Comparison of ENCODE assay signal across 1 cellular context in the genomic region with DNA sequence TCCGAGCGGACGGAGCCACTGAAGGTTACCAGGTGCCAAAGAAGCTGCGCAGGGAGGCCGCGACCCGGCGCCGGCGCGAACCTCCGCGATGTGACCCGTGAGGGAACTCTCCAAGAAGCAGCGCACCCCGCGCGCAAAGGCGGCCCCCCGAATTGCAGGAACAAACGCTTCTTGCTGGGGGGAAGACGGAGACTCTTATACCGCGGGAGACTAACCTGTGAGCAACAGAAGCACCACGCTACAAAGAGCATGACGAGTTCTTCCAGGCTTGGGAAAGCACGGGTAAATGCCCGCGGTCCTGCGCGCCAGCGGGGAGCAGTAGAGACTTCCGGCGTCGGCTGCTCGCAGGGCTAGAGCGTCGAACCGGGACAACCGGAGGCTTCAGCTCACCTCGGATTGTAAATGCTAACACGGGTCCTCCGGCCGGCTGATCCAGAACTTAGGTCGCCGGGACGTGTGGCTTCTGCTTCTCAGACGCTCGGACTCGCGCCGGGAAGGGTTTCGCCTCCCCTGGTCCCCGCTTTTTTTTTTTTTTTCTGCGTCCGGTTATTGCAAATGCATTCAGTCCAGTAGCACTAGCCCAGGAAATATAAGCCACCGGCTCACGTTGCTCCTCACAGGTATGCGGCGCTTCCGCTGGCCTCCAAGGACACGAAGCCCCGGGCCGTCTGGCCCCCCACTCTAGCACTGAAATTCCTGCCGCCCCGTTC.
TF ChIP-seq lines count a peak whose summit lies in the region.

A gene with protein sequence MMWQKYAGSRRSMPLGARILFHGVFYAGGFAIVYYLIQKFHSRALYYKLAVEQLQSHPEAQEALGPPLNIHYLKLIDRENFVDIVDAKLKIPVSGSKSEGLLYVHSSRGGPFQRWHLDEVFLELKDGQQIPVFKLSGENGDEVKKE (minus strand): TSS at position 310 of the 710 bp plus-strand sequence. CDS start 80,909 bp downstream, outside the sequence.

TF ChIP-seq in HEK293, 187 proteins besides CTCF, POLR2A, EP300 and RAD21 (continued from another document):
- TF ChIP-seq ZNF677 (tag by site-specific recombination; IDR thresholded peaks at IDR 0.05) (no peak), ZBTB1 (tag by site-specific recombination; IDR thresholded peaks at IDR 0.05) (no peak), ZNF629 (tag by site-specific recombination; IDR thresholded peaks at IDR 0.05) (peak; percentile 82), ZXDB (tag by site-specific recombination; IDR thresholded peaks at IDR 0.05) (peak; percentile 87), ZNF658 (tag by site-specific recombination; IDR thresholded peaks at IDR 0.05) (no peak), SP2 (tag by site-specific recombination; IDR thresholded peaks at IDR 0.05) (peak; percentile 67), ZFP69B (tag by site-specific recombination; IDR thresholded peaks at IDR 0.05) (peak; percentile 72; the same call in 1 of the 2 replicates), ZNF785 (tag by site-specific recombination; IDR thresholded peaks at IDR 0.05) (no peak), SCRT2 (tag by site-specific recombination; IDR thresholded peaks at IDR 0.05) (peak; percentile 53), ZBTB20 (tag by site-specific recombination; IDR thresholded peaks at IDR 0.05) (peak; percentile 67; the same call in 1 of the 2 replicates), ZSCAN23 (tag by site-specific recombination; IDR thresholded peaks at IDR 0.05) (0 out of 2 replicates have a peak, but pooled peaks have one; percentile 26), ZNF324 (tag by site-specific recombination; IDR thresholded peaks at IDR 0.05) (peak; percentile 62; the same call in 1 of the 2 replicates), MYNN (tag by site-specific recombination; IDR thresholded peaks at IDR 0.05; ENCODE audit: borderline replicate concordance) (no peak), ZNF843 (tag by site-specific recombination; IDR thresholded peaks at IDR 0.05) (peak; percentile 75), ZSCAN16 (tag by site-specific recombination; IDR thresholded peaks at IDR 0.05) (0 out of 2 replicates have a peak, but pooled peaks have one; percentile 8), ZNF621 (tag by site-specific recombination; IDR thresholded peaks at IDR 0.05) (no peak), ZNF335 (tag by site-specific recombination; conservative IDR thresholded peaks at IDR 0.05) (peak; percentile 98), GLIS2 (tag by site-specific recombination; IDR thresholded peaks at IDR 0.05) (peak; percentile 15; the same call in 1 of the 2 replicates), ZBTB21 (tag by site-specific recombination; IDR thresholded peaks at IDR 0.05) (peak; percentile 59; the same call in 1 of the 2 replicates), ZFP3 (tag by site-specific recombination; IDR thresholded peaks at IDR 0.05; ENCODE audit: low read depth) (no peak), ZNF660 (tag by site-specific recombination; IDR thresholded peaks at IDR 0.05) (peak; percentile 89), ZNF2 (tag by site-specific recombination; IDR thresholded peaks at IDR 0.05) (peak; percentile 76), ZNF521 (tag by site-specific recombination; IDR thresholded peaks at IDR 0.05) (no peak)
- TF ChIP-seq, protein P1, sequence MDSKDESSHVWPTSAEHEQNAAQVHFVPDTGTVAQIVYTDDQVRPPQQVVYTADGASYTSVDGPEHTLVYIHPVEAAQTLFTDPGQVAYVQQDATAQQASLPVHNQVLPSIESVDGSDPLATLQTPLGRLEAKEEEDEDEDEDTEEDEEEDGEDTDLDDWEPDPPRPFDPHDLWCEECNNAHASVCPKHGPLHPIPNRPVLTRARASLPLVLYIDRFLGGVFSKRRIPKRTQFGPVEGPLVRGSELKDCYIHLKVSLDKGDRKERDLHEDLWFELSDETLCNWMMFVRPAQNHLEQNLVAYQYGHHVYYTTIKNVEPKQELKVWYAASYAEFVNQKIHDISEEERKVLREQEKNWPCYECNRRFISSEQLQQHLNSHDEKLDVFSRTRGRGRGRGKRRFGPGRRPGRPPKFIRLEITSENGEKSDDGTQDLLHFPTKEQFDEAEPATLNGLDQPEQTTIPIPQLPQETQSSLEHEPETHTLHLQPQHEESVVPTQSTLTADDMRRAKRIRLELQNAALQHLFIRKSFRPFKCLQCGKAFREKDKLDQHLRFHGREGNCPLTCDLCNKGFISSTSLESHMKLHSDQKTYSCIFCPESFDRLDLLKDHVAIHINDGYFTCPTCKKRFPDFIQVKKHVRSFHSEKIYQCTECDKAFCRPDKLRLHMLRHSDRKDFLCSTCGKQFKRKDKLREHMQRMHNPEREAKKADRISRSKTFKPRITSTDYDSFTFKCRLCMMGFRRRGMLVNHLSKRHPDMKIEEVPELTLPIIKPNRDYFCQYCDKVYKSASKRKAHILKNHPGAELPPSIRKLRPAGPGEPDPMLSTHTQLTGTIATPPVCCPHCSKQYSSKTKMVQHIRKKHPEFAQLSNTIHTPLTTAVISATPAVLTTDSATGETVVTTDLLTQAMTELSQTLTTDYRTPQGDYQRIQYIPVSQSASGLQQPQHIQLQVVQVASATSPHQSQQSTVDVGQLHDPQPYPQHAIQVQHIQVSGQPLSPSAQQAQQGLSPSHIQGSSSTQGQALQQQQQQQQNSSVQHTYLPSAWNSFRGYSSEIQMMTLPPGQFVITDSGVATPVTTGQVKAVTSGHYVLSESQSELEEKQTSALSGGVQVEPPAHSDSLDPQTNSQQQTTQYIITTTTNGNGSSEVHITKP (tag by site-specific recombination; IDR thresholded peaks at IDR 0.05), result peak; percentile 56
- TF ChIP-seq, protein P2, sequence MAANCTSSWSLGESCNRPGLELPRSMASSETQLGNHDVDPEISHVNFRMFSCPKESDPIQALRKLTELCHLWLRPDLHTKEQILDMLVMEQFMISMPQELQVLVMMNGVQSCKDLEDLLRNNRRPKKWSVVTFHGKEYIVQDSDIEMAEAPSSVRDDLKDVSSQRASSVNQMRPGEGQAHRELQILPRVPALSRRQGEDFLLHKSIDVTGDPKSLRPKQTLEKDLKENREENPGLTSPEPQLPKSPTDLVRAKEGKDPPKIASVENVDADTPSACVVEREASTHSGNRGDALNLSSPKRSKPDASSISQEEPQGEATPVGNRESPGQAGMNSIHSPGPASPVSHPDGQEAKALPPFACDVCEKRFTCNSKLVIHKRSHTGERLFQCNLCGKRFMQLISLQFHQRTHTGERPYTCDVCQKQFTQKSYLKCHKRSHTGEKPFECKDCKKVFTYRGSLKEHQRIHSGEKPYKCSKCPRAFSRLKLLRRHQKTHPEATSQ (tag by site-specific recombination; IDR thresholded peaks at IDR 0.05), result peak; percentile 57; the same call in 1 of the 2 replicates
- TF ChIP-seq, protein P3, sequence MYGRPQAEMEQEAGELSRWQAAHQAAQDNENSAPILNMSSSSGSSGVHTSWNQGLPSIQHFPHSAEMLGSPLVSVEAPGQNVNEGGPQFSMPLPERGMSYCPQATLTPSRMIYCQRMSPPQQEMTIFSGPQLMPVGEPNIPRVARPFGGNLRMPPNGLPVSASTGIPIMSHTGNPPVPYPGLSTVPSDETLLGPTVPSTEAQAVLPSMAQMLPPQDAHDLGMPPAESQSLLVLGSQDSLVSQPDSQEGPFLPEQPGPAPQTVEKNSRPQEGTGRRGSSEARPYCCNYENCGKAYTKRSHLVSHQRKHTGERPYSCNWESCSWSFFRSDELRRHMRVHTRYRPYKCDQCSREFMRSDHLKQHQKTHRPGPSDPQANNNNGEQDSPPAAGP (tag by site-specific recombination; IDR thresholded peaks at IDR 0.05), result peak; percentile 78
- TF ChIP-seq, protein P4, sequence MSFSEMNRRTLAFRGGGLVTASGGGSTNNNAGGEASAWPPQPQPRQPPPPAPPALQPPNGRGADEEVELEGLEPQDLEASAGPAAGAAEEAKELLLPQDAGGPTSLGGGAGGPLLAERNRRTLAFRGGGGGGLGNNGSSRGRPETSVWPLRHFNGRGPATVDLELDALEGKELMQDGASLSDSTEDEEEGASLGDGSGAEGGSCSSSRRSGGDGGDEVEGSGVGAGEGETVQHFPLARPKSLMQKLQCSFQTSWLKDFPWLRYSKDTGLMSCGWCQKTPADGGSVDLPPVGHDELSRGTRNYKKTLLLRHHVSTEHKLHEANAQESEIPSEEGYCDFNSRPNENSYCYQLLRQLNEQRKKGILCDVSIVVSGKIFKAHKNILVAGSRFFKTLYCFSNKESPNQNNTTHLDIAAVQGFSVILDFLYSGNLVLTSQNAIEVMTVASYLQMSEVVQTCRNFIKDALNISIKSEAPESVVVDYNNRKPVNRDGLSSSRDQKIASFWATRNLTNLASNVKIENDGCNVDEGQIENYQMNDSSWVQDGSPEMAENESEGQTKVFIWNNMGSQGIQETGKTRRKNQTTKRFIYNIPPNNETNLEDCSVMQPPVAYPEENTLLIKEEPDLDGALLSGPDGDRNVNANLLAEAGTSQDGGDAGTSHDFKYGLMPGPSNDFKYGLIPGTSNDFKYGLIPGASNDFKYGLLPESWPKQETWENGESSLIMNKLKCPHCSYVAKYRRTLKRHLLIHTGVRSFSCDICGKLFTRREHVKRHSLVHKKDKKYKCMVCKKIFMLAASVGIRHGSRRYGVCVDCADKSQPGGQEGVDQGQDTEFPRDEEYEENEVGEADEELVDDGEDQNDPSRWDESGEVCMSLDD (tag by site-specific recombination; IDR thresholded peaks at IDR 0.05), result peak; percentile 30; the same call in 1 of the 2 replicates
- TF ChIP-seq, protein P5, sequence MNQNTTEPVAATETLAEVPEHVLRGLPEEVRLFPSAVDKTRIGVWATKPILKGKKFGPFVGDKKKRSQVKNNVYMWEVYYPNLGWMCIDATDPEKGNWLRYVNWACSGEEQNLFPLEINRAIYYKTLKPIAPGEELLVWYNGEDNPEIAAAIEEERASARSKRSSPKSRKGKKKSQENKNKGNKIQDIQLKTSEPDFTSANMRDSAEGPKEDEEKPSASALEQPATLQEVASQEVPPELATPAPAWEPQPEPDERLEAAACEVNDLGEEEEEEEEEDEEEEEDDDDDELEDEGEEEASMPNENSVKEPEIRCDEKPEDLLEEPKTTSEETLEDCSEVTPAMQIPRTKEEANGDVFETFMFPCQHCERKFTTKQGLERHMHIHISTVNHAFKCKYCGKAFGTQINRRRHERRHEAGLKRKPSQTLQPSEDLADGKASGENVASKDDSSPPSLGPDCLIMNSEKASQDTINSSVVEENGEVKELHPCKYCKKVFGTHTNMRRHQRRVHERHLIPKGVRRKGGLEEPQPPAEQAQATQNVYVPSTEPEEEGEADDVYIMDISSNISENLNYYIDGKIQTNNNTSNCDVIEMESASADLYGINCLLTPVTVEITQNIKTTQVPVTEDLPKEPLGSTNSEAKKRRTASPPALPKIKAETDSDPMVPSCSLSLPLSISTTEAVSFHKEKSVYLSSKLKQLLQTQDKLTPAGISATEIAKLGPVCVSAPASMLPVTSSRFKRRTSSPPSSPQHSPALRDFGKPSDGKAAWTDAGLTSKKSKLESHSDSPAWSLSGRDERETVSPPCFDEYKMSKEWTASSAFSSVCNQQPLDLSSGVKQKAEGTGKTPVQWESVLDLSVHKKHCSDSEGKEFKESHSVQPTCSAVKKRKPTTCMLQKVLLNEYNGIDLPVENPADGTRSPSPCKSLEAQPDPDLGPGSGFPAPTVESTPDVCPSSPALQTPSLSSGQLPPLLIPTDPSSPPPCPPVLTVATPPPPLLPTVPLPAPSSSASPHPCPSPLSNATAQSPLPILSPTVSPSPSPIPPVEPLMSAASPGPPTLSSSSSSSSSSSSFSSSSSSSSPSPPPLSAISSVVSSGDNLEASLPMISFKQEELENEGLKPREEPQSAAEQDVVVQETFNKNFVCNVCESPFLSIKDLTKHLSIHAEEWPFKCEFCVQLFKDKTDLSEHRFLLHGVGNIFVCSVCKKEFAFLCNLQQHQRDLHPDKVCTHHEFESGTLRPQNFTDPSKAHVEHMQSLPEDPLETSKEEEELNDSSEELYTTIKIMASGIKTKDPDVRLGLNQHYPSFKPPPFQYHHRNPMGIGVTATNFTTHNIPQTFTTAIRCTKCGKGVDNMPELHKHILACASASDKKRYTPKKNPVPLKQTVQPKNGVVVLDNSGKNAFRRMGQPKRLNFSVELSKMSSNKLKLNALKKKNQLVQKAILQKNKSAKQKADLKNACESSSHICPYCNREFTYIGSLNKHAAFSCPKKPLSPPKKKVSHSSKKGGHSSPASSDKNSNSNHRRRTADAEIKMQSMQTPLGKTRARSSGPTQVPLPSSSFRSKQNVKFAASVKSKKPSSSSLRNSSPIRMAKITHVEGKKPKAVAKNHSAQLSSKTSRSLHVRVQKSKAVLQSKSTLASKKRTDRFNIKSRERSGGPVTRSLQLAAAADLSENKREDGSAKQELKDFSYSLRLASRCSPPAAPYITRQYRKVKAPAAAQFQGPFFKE (tag by site-specific recombination; IDR thresholded peaks at IDR 0.05; ENCODE audit: borderline replicate concordance), result no peak
- TF ChIP-seq, protein P6, sequence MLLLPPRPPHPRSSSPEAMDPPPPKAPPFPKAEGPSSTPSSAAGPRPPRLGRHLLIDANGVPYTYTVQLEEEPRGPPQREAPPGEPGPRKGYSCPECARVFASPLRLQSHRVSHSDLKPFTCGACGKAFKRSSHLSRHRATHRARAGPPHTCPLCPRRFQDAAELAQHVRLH (tag by site-specific recombination; IDR thresholded peaks at IDR 0.05), result peak; percentile 88; the same call in 1 of the 2 replicates
- TF ChIP-seq, protein P7, sequence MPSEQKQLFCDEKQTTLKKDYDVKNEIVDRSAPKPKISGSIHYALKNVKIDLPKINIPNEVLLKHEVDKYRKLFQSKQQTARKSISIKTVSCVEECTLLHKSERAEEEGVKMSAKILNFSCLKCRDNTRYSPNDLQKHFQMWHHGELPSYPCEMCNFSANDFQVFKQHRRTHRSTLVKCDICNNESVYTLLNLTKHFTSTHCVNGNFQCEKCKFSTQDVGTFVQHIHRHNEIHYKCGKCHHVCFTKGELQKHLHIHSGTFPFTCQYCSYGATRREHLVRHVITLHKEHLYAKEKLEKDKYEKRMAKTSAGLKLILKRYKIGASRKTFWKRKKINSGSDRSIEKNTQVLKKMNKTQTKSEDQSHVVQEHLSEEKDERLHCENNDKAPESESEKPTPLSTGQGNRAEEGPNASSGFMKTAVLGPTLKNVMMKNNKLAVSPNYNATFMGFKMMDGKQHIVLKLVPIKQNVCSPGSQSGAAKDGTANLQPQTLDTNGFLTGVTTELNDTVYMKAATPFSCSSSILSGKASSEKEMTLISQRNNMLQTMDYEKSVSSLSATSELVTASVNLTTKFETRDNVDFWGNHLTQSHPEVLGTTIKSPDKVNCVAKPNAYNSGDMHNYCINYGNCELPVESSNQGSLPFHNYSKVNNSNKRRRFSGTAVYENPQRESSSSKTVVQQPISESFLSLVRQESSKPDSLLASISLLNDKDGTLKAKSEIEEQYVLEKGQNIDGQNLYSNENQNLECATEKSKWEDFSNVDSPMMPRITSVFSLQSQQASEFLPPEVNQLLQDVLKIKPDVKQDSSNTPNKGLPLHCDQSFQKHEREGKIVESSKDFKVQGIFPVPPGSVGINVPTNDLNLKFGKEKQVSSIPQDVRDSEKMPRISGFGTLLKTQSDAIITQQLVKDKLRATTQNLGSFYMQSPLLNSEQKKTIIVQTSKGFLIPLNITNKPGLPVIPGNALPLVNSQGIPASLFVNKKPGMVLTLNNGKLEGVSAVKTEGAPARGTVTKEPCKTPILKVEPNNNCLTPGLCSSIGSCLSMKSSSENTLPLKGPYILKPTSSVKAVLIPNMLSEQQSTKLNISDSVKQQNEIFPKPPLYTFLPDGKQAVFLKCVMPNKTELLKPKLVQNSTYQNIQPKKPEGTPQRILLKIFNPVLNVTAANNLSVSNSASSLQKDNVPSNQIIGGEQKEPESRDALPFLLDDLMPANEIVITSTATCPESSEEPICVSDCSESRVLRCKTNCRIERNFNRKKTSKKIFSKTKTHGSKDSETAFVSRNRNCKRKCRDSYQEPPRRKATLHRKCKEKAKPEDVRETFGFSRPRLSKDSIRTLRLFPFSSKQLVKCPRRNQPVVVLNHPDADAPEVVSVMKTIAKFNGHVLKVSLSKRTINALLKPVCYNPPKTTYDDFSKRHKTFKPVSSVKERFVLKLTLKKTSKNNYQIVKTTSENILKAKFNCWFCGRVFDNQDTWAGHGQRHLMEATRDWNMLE (tag by site-specific recombination; conservative IDR thresholded peaks at IDR 0.05; ENCODE audit: low read depth), result peak; percentile 74
TF ChIP-seq in HEK293: peak in this region for 55.
